2 cellular contexts compared by ENCODE assay signal in the genomic region with DNA sequence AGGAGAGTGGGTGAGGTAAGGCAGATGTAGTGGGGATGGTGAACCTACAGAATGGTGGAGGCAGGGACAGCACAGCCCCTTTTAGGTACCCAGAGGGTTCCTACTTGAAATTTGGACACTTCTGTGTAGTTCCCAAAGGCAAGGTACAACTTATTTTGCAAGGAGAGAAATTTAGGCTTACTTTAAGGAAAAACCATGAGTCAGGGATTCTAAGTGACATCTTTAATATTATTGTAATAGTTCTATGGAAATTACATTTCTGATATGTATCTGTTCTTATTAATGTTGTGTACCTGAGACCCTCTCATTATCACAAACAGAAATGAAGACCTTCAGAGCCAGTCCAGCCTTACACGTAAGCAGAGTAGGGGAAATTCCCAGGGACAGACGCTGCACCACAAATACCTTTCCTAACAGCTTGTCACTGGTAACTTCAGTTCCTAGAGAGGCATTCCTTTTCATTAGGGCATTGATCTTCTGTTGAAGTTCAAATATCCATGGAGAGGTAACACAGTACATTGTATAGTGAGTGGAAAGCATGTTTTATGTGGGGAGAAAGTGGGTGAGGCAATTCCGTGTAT.
TF ChIP-seq lines count a peak whose summit lies in the region.

No MANE protein-coding gene starts in this region.

TF ChIP-seq in IMR-90, 13 proteins besides CTCF, POLR2A, EP300 and RAD21:
- TF ChIP-seq RCOR1 (IDR thresholded peaks at IDR 0.05; ENCODE audit: insufficient replicate concordance, low read length) = no peak
- TF ChIP-seq CEBPB (IDR thresholded peaks at IDR 0.05; ENCODE audit: low read depth, low read length) = no peak
- 0 out of 2 replicates have a peak, but pooled peaks have one; percentile 18 for TF ChIP-seq MAFK (IDR thresholded peaks at IDR 0.05; ENCODE audit: low read depth, low read length)

TF ChIP-seq in K562, 482 proteins besides CTCF, POLR2A, EP300 and RAD21:
- TF ChIP-seq RBM25 (IDR thresholded peaks at IDR 0.05; ENCODE audit: low read depth, low read length, severe bottlenecking) (no peak), C11orf30 (IDR thresholded peaks at IDR 0.05; ENCODE audit: low read depth) (peak; percentile 71), ZNF316 (IDR thresholded peaks at IDR 0.05) (peak; percentile 83), MAFG (tag; conservative IDR thresholded peaks at IDR 0.05) (peak; percentile 61), MAFF (IDR thresholded peaks at IDR 0.05; ENCODE audit: low read length) (peak; percentile 42; the same call in 1 of the 2 replicates), DPF2 (IDR thresholded peaks at IDR 0.05) (no peak), MAFK (IDR thresholded peaks at IDR 0.05; ENCODE audit: low read length) (peak; percentile 13; the same call in 1 of the 2 replicates), HSF4 (CRISPR knock-in tag; IDR thresholded peaks at IDR 0.05; ENCODE audit: borderline replicate concordance) (no peak), HNRNPLL (IDR thresholded peaks at IDR 0.05; ENCODE audit: low read depth, low read length, poor library complexity, severe bottlenecking) (no peak), ZNF232 (CRISPR knock-in tag; IDR thresholded peaks at IDR 0.05) (0 out of 2 replicates have a peak, but pooled peaks have one; percentile 28), ZBED1 (IDR thresholded peaks at IDR 0.05) (no peak)
- TF ChIP-seq, protein P1, sequence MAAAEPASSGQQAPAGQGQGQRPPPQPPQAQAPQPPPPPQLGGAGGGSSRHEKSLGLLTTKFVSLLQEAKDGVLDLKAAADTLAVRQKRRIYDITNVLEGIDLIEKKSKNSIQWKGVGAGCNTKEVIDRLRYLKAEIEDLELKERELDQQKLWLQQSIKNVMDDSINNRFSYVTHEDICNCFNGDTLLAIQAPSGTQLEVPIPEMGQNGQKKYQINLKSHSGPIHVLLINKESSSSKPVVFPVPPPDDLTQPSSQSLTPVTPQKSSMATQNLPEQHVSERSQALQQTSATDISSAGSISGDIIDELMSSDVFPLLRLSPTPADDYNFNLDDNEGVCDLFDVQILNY (CRISPR knock-in tag; IDR thresholded peaks at IDR 0.05) = no peak
- TF ChIP-seq, protein P2, sequence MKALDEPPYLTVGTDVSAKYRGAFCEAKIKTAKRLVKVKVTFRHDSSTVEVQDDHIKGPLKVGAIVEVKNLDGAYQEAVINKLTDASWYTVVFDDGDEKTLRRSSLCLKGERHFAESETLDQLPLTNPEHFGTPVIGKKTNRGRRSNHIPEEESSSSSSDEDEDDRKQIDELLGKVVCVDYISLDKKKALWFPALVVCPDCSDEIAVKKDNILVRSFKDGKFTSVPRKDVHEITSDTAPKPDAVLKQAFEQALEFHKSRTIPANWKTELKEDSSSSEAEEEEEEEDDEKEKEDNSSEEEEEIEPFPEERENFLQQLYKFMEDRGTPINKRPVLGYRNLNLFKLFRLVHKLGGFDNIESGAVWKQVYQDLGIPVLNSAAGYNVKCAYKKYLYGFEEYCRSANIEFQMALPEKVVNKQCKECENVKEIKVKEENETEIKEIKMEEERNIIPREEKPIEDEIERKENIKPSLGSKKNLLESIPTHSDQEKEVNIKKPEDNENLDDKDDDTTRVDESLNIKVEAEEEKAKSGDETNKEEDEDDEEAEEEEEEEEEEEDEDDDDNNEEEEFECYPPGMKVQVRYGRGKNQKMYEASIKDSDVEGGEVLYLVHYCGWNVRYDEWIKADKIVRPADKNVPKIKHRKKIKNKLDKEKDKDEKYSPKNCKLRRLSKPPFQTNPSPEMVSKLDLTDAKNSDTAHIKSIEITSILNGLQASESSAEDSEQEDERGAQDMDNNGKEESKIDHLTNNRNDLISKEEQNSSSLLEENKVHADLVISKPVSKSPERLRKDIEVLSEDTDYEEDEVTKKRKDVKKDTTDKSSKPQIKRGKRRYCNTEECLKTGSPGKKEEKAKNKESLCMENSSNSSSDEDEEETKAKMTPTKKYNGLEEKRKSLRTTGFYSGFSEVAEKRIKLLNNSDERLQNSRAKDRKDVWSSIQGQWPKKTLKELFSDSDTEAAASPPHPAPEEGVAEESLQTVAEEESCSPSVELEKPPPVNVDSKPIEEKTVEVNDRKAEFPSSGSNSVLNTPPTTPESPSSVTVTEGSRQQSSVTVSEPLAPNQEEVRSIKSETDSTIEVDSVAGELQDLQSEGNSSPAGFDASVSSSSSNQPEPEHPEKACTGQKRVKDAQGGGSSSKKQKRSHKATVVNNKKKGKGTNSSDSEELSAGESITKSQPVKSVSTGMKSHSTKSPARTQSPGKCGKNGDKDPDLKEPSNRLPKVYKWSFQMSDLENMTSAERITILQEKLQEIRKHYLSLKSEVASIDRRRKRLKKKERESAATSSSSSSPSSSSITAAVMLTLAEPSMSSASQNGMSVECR (CRISPR knock-in tag; IDR thresholded peaks at IDR 0.05) = 0 out of 2 replicates have a peak, but pooled peaks have one; percentile 25
